ENCODE assay signal across 30 cellular contexts in genomic region chr17:74809031-74809430, GRCh38. TPM values are rescaled to one million over a fixed set of nuclear protein-coding genes. Genes with fewer than 3 reads are reported as not detected.
"Had no signal": no experiment of that assay in that cellular context is flagged by ENCODE, and none has a peak within 500 bp of the region (broad histone marks: within the 10 kb centered on the region; RNA-seq: fewer than 3 reads in every experiment).

No MANE protein-coding gene starts in this region.

- DNase-seq: activated B cell treated with CpG ODN at 0.5 μM for 24 hours; activated CD4-positive, alpha-beta T cell treated with anti-CD3 and anti-CD28 coated beads for 36 hours; activated CD4-positive, alpha-beta T cell treated with anti-CD3 and anti-CD28 coated beads, Interleukin-2, amount 50 U/mL, for 4 hours; activated CD8-positive, alpha-beta memory T cell treated with anti-CD3 and anti-CD28 coated beads, Interleukin-2, amount 50 U/mL, for 48 hours; activated effector memory CD4-positive, alpha-beta T cell treated with Interleukin-2 at 50 U/mL for 16 hours; activated naive CD4-positive, alpha-beta T cell treated with anti-CD3 and anti-CD28 coated beads for 36 hours; activated naive CD8-positive, alpha-beta T cell treated with anti-CD3 and anti-CD28 coated beads, Interleukin-2, amount 10 ng/mL, durations not matched to agents 7 days and 5 days; activated T-cell treated with anti-CD3 and anti-CD28 coated beads, Interleukin-2, amount 50 U/mL, for 48 hours; amniotic stem cell; effector memory CD4-positive, alpha-beta T cell; foreskin melanocyte; immature natural killer cell; lower lobe of right lung; mesendoderm; naive B cell; small intestine; stimulated activated CD4-positive, alpha-beta T cell treated with anti-CD3 and anti-CD28 coated beads, Interleukin-2, amount 100 ng/mL, for 24 hours; stomach; testis; trophoblast cell; uterus had no signal

- H3K27me3 Mint-ChIP-seq: activated B cell treated with CpG ODN at 0.5 μM for 24 hours; activated CD4-positive, alpha-beta T cell treated with anti-CD3 and anti-CD28 coated beads for 36 hours; activated naive CD8-positive, alpha-beta T cell treated with anti-CD3 and anti-CD28 coated beads, Interleukin-2, amount 10 ng/mL, durations not matched to agents 7 days and 5 days; central memory CD8-positive, alpha-beta T cell; naive B cell had no signal

- ATAC-seq: activated CD4-positive, alpha-beta T cell treated with anti-CD3 and anti-CD28 coated beads for 36 hours; left lobe of liver; lower lobe of right lung; sciatic nerve; stimulated activated effector memory CD8-positive, alpha-beta T cell treated with anti-CD3 and anti-CD28 coated beads, Interleukin-12 subunit alpha, Interleukin-12 subunit beta, amount 100 ng/mL, for 72 hours had no signal

- H3K27ac Mint-ChIP-seq: activated B cell treated with CpG ODN at 0.5 μM for 24 hours; activated CD4-positive, alpha-beta T cell treated with anti-CD3 and anti-CD28 coated beads for 36 hours; activated naive CD4-positive, alpha-beta T cell treated with anti-CD3 and anti-CD28 coated beads for 36 hours; activated naive CD8-positive, alpha-beta T cell treated with anti-CD3 and anti-CD28 coated beads, Interleukin-2, amount 10 ng/mL, durations not matched to agents 7 days and 5 days; immature natural killer cell; naive B cell; stimulated activated effector memory CD8-positive, alpha-beta T cell treated with anti-CD3 and anti-CD28 coated beads, Interleukin-12 subunit alpha, Interleukin-12 subunit beta, amount 100 ng/mL, for 72 hours had no signal

- H3K9me3 Mint-ChIP-seq: activated B cell treated with CpG ODN at 0.5 μM for 24 hours; activated naive CD4-positive, alpha-beta T cell treated with anti-CD3 and anti-CD28 coated beads for 36 hours; activated naive CD8-positive, alpha-beta T cell treated with anti-CD3 and anti-CD28 coated beads, Interleukin-2, amount 10 ng/mL, durations not matched to agents 7 days and 5 days; central memory CD8-positive, alpha-beta T cell; immature natural killer cell; naive B cell; neural crest cell; stimulated activated effector memory CD8-positive, alpha-beta T cell treated with anti-CD3 and anti-CD28 coated beads, Interleukin-12 subunit alpha, Interleukin-12 subunit beta, amount 100 ng/mL, for 72 hours had no signal

- H3K4me3 Mint-ChIP-seq: activated B cell treated with CpG ODN at 0.5 μM for 24 hours; activated CD4-positive, alpha-beta T cell treated with anti-CD3 and anti-CD28 coated beads for 36 hours; activated naive CD4-positive, alpha-beta T cell treated with anti-CD3 and anti-CD28 coated beads for 36 hours; activated naive CD8-positive, alpha-beta T cell treated with anti-CD3 and anti-CD28 coated beads, Interleukin-2, amount 10 ng/mL, durations not matched to agents 7 days and 5 days; central memory CD8-positive, alpha-beta T cell; immature natural killer cell; neural crest cell; stimulated activated effector memory CD8-positive, alpha-beta T cell treated with anti-CD3 and anti-CD28 coated beads, Interleukin-12 subunit alpha, Interleukin-12 subunit beta, amount 100 ng/mL, for 72 hours had no signal

- H3K4me1 Mint-ChIP-seq: activated B cell treated with CpG ODN at 0.5 μM for 24 hours; activated CD4-positive, alpha-beta T cell treated with anti-CD3 and anti-CD28 coated beads for 36 hours; activated naive CD8-positive, alpha-beta T cell treated with anti-CD3 and anti-CD28 coated beads, Interleukin-2, amount 10 ng/mL, durations not matched to agents 7 days and 5 days; stimulated activated effector memory CD8-positive, alpha-beta T cell treated with anti-CD3 and anti-CD28 coated beads, Interleukin-12 subunit alpha, Interleukin-12 subunit beta, amount 100 ng/mL, for 72 hours had no signal

RNA-seq across cellular contexts. Expression of gene GRIN2C, which starts 50.7 kb away (rescaled TPM):
- total RNA-seq: activated B cell treated with CpG ODN at 0.5 μM for 24 hours; activated CD4-positive, alpha-beta T cell treated with anti-CD3 and anti-CD28 coated beads for 36 hours; activated CD8-positive, alpha-beta memory T cell treated with anti-CD3 and anti-CD28 coated beads for 36 hours; dermis microvascular lymphatic vessel endothelial cell; hepatocyte; kidney epithelial cell; left lobe of liver had no signal
